Comparison of ENCODE assay signal across 27 cellular contexts in genomic region chr11:93082900-93083299, GRCh38.
"Had no signal": no experiment of that assay in that cellular context is flagged by ENCODE, and none has a peak within 500 bp of the region (broad histone marks: within the 10 kb centered on the region; RNA-seq: fewer than 3 reads in every experiment).

No MANE protein-coding gene starts in this region.

- H3K9me3 Mint-ChIP-seq: activated CD4-positive, alpha-beta memory T cell treated with anti-CD3 and anti-CD28 coated beads for 36 hours; activated naive CD4-positive, alpha-beta T cell treated with anti-CD3 and anti-CD28 coated beads, Interleukin-2, amount 50 U/mL, for 24 hours; activated naive CD8-positive, alpha-beta T cell treated with anti-CD3 and anti-CD28 coated beads, Interleukin-2, amount 10 ng/mL, durations not matched to agents 7 days and 5 days; activated T-cell treated with anti-CD3 and anti-CD28 coated beads, Interleukin-2, amount 50 U/mL, for 72 hours; activated T-helper 2 cell treated with anti-CD3 and anti-CD28 coated beads, Interferon-gamma antibody, Interleukin-2, Interleukin-4, amounts not matched to agents 10 μg/mL and 5 μg/mL and 100 μg/mL, durations not matched to agents 14 hours and 24 hours and 36 hours; central memory CD8-positive, alpha-beta T cell; T-helper 1 cell treated with Interleukin-12 subunit alpha and Interleukin-12 subunit beta and Interleukin-4 antibody, amounts not matched to agents 30 μg/mL and 1 μg/mL, for 36 hours; T-helper 2 cell treated with Interferon-gamma antibody and Interleukin-4, amounts not matched to agents 5 μg/mL and 100 μg/mL, for 36 hours had no signal

- H3K27ac ChIP-seq: ascending aorta, cardiac muscle cell, Peyer's patch, SJSA1 had no signal

- H3K9me3 ChIP-seq: ascending aorta, Peyer's patch, SJSA1, SK-N-SH had no signal

- H3K36me3 Mint-ChIP-seq: activated CD4-positive, alpha-beta memory T cell treated with anti-CD3 and anti-CD28 coated beads for 36 hours; activated naive CD4-positive, alpha-beta T cell treated with anti-CD3 and anti-CD28 coated beads, Interleukin-2, amount 50 U/mL, for 24 hours had no signal

- H3K4me2 ChIP-seq: SK-N-SH had no signal

- H3K4me3 ChIP-seq: ascending aorta, cardiac muscle cell, Peyer's patch, SJSA1 had no signal

- H3K27me3 Mint-ChIP-seq: activated CD4-positive, alpha-beta memory T cell treated with anti-CD3 and anti-CD28 coated beads for 36 hours; central memory CD8-positive, alpha-beta T cell had no signal

- H3K4me1 ChIP-seq: ascending aorta, Peyer's patch, SJSA1 had no signal

- H3K27ac Mint-ChIP-seq: activated CD4-positive, alpha-beta memory T cell treated with anti-CD3 and anti-CD28 coated beads for 36 hours; activated naive CD4-positive, alpha-beta T cell treated with anti-CD3 and anti-CD28 coated beads, Interleukin-2, amount 50 U/mL, for 24 hours; activated naive CD8-positive, alpha-beta T cell treated with anti-CD3 and anti-CD28 coated beads, Interleukin-2, amount 10 ng/mL, durations not matched to agents 7 days and 5 days; activated T-cell treated with anti-CD3 and anti-CD28 coated beads, Interleukin-2, amount 50 U/mL, for 72 hours; activated T-helper 2 cell treated with anti-CD3 and anti-CD28 coated beads, Interferon-gamma antibody, Interleukin-2, Interleukin-4, amounts not matched to agents 10 μg/mL and 5 μg/mL and 100 μg/mL, durations not matched to agents 14 hours and 24 hours and 36 hours; T-helper 1 cell treated with Interleukin-12 subunit alpha and Interleukin-12 subunit beta and Interleukin-4 antibody, amounts not matched to agents 30 μg/mL and 1 μg/mL, for 36 hours; T-helper 2 cell treated with Interferon-gamma antibody and Interleukin-4, amounts not matched to agents 5 μg/mL and 100 μg/mL, for 36 hours had no signal

- ATAC-seq: PC-3 had no signal

- H3K4me1 Mint-ChIP-seq: activated naive CD4-positive, alpha-beta T cell treated with anti-CD3 and anti-CD28 coated beads, Interleukin-2, amount 50 U/mL, for 24 hours; central memory CD8-positive, alpha-beta T cell had no signal

- H3K9ac ChIP-seq: SK-N-SH had no signal

- H3K27me3 ChIP-seq: ascending aorta, cardiac muscle cell, Peyer's patch, SJSA1 had no signal

- H3K36me3 ChIP-seq: ascending aorta, cardiac muscle cell, Peyer's patch, SJSA1 had no signal

- H3K4me3 Mint-ChIP-seq: activated CD4-positive, alpha-beta memory T cell treated with anti-CD3 and anti-CD28 coated beads for 36 hours; activated naive CD4-positive, alpha-beta T cell treated with anti-CD3 and anti-CD28 coated beads, Interleukin-2, amount 50 U/mL, for 24 hours; activated naive CD8-positive, alpha-beta T cell treated with anti-CD3 and anti-CD28 coated beads, Interleukin-2, amount 10 ng/mL, durations not matched to agents 7 days and 5 days; activated T-cell treated with anti-CD3 and anti-CD28 coated beads, Interleukin-2, amount 50 U/mL, for 72 hours; central memory CD8-positive, alpha-beta T cell; T-helper 1 cell treated with Interleukin-12 subunit alpha and Interleukin-12 subunit beta and Interleukin-4 antibody, amounts not matched to agents 30 μg/mL and 1 μg/mL, for 36 hours; T-helper 2 cell treated with Interferon-gamma antibody and Interleukin-4, amounts not matched to agents 5 μg/mL and 100 μg/mL, for 36 hours had no signal

- DNase-seq: activated CD4-positive, alpha-beta memory T cell treated with anti-CD3 and anti-CD28 coated beads for 36 hours; activated CD4-positive, alpha-beta T cell treated with anti-CD3 and anti-CD28 coated beads, Interleukin-2, amount 50 U/mL, for 1 hour; activated CD8-positive, alpha-beta memory T cell treated with anti-CD3 and anti-CD28 coated beads, Interleukin-2, amount 50 U/mL, for 4 hours; activated gamma-delta T cell; activated naive CD4-positive, alpha-beta T cell treated with Interleukin-2 at 50 U/mL for 16 hours; activated naive CD8-positive, alpha-beta T cell treated with anti-CD3 and anti-CD28 coated beads, Interleukin-2, amount 10 ng/mL, durations not matched to agents 7 days and 5 days; activated T-cell treated with anti-CD3 and anti-CD28 coated beads, Interleukin-2, amount 50 U/mL, for 72 hours; amygdala; NCI-H1105; NCI-H1417 treated with DMSO at 0.1 percent for 48 hours; NCI-H187 treated with DMSO at 0.1 percent for 48 hours; NCI-H2081 treated with DMSO at 0.1 percent for 48 hours; NCI-H226; NCI-H524 treated with DMSO at 0.1 percent for 48 hours; PC-3; Peyer's patch; RPMI8226; SHP77 treated with DMSO at 0.1 percent for 48 hours; SK-N-SH had no signal
